In the genomic region with DNA sequence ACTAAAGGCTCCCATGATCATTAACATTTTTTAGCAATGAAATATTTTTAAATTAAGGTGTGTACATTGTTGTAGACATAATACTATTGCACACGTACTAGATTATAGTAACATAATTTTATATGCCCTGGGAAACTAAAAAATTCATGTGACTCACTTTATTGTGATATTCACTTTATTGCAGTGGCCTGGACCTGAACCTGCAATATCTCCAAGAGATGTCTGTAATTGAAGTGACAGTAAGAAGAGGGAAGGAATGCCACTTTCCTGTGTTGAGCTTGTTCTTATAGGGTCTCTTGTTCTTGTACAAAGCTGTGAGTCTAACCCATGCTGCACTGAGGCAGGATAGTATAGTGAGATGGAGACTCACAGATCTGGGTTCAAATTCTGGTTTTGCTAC, we compare ENCODE assay signal across 7 cellular contexts.
"Had no signal": no experiment of that assay in that cellular context is flagged by ENCODE, and none has a peak within 500 bp of the region (broad histone marks: within the 10 kb centered on the region; RNA-seq: fewer than 3 reads in every experiment).

No MANE protein-coding gene starts in this region.

- DNase-seq: H9, HCEC 1CT, IMR-90 had no signal

- H3K27ac ChIP-seq: HL-60 had no signal

- H3K4me3 ChIP-seq: GM23338, K562 had no signal

- ATAC-seq: GM23338, HepG2, K562 had no signal
